Comparison of ENCODE assay signal across 16 cellular contexts in genomic region chr5:72228957-72229356, GRCh38.
A peak's percentile ranks its signal among the peaks of the same experiment; 100 is the strongest.
DNase-seq lines count a peak whose midpoint lies in the region; ATAC-seq and TF ChIP-seq lines count a peak whose summit lies in the region.
"Had no signal": no experiment of that assay in that cellular context is flagged by ENCODE, and none has a peak within 500 bp of the region (broad histone marks: within the 10 kb centered on the region; RNA-seq: fewer than 3 reads in every experiment).

No MANE protein-coding gene starts in this region.

- WGBS in right cardiac atrium, result 74% methylated on average over 4 of the region's 4 CpGs
- WGBS in aorta, 2 donors, result 72 to 76% methylated on average over 4 of the region's 4 CpGs

- H3K36me3 ChIP-seq in WERI-Rb-1, result peaks cover 33% of the 10 kb centered on the region
- no peaks in the 10 kb centered on the region for H3K36me3 ChIP-seq in aorta (ENCODE audit: control insufficient read depth in 1 of 2, insufficient read depth in 2 of 2, low read length in 1 of 2)

- H3K27me3 ChIP-seq in WERI-Rb-1 (ENCODE audit: insufficient read depth, low read depth, severe bottlenecking) (no peaks in the 10 kb centered on the region), right cardiac atrium (ENCODE audit: control insufficient read depth, insufficient read depth) (no peaks in the 10 kb centered on the region), aorta (ENCODE audit: control insufficient read depth in 1 of 2, insufficient read depth in 2 of 2, low read length in 1 of 2) (no peaks in the 10 kb centered on the region)

- H3K9me3 ChIP-seq in WERI-Rb-1 (ENCODE audit: severe bottlenecking), result no peaks in the 10 kb centered on the region
- no peaks in the 10 kb centered on the region for H3K9me3 ChIP-seq in right cardiac atrium (ENCODE audit: control insufficient read depth, low read length)
- H3K9me3 ChIP-seq in aorta (ENCODE audit: control insufficient read depth, low read length), result no peaks in the 10 kb centered on the region

- TF ChIP-seq POLR2A in NB4 (IDR thresholded peaks at IDR 0.05; ENCODE audit: extremely low read depth, insufficient read length), result no peak

- peak; percentile 32 for DNase-seq in NB4 (ENCODE audit: low read depth)
- peak; percentile 76 for DNase-seq in NCI-H2029 (lab: John Stamatoyannopoulos, UW)
- peak; percentile 26 for DNase-seq in WERI-Rb-1
- DNase-seq in right cardiac atrium, result peak in 2 of 3 donors; percentile 33 to 63
- no peak for DNase-seq in activated CD4-positive, alpha-beta T cell treated with anti-CD3 and anti-CD28 coated beads, Interleukin-2, amount 50 U/mL, for 4 hours
- no peak for DNase-seq in inferior parietal cortex (ENCODE audit: extremely low spot score)
- DNase-seq in aorta, result no peak
- DNase-seq in osteocyte (ENCODE audit: extremely low spot score, unreplicated experiment), result no peak
- DNase-seq: COR-L47, DMS153, KBM-7, NCI-H146, NCI-H2171, NCI-H748 treated with DMSO at 0.1 percent for 48 hours, PC-3 had no signal

- intact Hi-C loops in right cardiac atrium (cut with DNase I) (no loop called here), aorta (cut with DNase I) (no loop called here)

- TF ChIP-seq CTCF in NB4 (IDR thresholded peaks at IDR 0.05; ENCODE audit: low read depth, low read length), result no peak
- no peak for TF ChIP-seq CTCF in WERI-Rb-1 (IDR thresholded peaks at IDR 0.05; ENCODE audit: low read depth, low read length)
- TF ChIP-seq CTCF in osteocyte (IDR thresholded peaks at IDR 0.05), result no peak

- peak; percentile 52 to 77 for ATAC-seq in right cardiac atrium
- ATAC-seq in aorta (ENCODE audit: low FRiP score), result no peak
- ATAC-seq: PC-3 had no signal

- no peak overlapping the region for H3K4me3 Mint-ChIP-seq in osteocyte (ENCODE audit: unreplicated experiment)

- no peaks in the 10 kb centered on the region for H3K9me3 Mint-ChIP-seq in osteocyte (ENCODE audit: unreplicated experiment)

- H3K27ac Mint-ChIP-seq in osteocyte (ENCODE audit: unreplicated experiment), result no peak overlapping the region

- H3K36me3 Mint-ChIP-seq in osteocyte (ENCODE audit: unreplicated experiment), result peaks cover 41% of the 10 kb centered on the region

- H3K4me3 ChIP-seq in NB4 (ENCODE audit: low read depth, low read length), result no peak overlapping the region
- H3K4me3 ChIP-seq in WERI-Rb-1 (ENCODE audit: low read depth, low read length), result no peak overlapping the region
- no peak overlapping the region for H3K4me3 ChIP-seq in right cardiac atrium (ENCODE audit: low read length)
- H3K4me3 ChIP-seq in aorta (ENCODE audit: low read length in 2 of 2), result no peak overlapping the region

- H3K27ac ChIP-seq in WERI-Rb-1 (peak overlapping the region; percentile 94), right cardiac atrium (ENCODE audit: low read length) (peak overlapping the region; percentile 12), aorta (ENCODE audit: low read depth in 1 of 2, low read length in 2 of 2) (no peak overlapping the region)
- H3K27ac ChIP-seq: RWPE1 had no signal

- no peaks in the 10 kb centered on the region for H3K4me1 ChIP-seq in right cardiac atrium (ENCODE audit: control insufficient read depth, insufficient read depth, low read length)
- peaks cover 3 to 6% of the 10 kb centered on the region in 2 donors for H3K4me1 ChIP-seq in aorta (ENCODE audit: control insufficient read depth in 1 of 2, insufficient read depth in 2 of 2, low read length in 2 of 2)

- no peaks in the 10 kb centered on the region for H3K27me3 Mint-ChIP-seq in osteocyte (ENCODE audit: unreplicated experiment)

- peaks cover 22% of the 10 kb centered on the region for H3K4me1 Mint-ChIP-seq in osteocyte (ENCODE audit: unreplicated experiment)

Comparison
In these comparisons a context has a peak if more than half of its experiments do, and no peak if none do; other contexts are left out.
1. DNase-seq: peak in NB4 (single experiment), NCI-H2029 (single experiment), WERI-Rb-1 (single experiment) and right cardiac atrium (2 of 3); none in activated CD4-positive, alpha-beta T cell treated with anti-CD3 and anti-CD28 coated beads, Interleukin-2, amount 50 U/mL, for 4 hours (0 of 2), inferior parietal cortex (single experiment), aorta (0 of 2) and osteocyte (single experiment).
2. H3K27ac ChIP-seq: peak in WERI-Rb-1 (single experiment) and right cardiac atrium (single experiment); none in aorta (0 of 2).